ENCODE assay signal across 15 cellular contexts in the genomic region with DNA sequence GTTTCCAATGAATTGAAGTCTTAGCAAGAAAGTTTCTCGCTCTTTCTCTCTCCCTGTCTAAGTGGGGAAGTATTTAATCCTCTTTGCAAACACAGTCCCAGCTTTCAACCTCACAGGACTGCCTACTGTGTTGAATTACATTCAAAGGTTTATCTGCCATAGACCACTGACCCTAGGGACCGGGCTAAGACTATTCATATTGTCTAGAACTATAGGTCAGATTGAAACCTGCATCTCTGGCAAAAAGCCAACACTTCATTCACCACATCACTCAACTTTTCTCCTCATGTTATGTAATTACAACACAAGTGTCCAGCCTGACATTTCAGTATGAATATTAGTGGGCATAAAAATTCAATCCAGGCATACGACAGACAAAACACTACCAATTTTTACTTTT.
DNase-seq lines count a peak whose midpoint lies in the region; ATAC-seq, FAIRE-seq and TF ChIP-seq lines count a peak whose summit lies in the region.
"Had no signal": no experiment of that assay in that cellular context is flagged by ENCODE, and none has a peak within 500 bp of the region (broad histone marks: within the 10 kb centered on the region; RNA-seq: fewer than 3 reads in every experiment).

No MANE protein-coding gene starts in this region.

- H3K27me3 ChIP-seq in GM12878 (replicated peaks in 1 of 2; ENCODE audit: control insufficient read depth in 2 of 2, insufficient read depth in 2 of 2, low read length in 1 of 2), result no peaks in the 10 kb centered on the region
- H3K27me3 ChIP-seq in stomach, result no peaks in the 10 kb centered on the region
- peaks cover 0 to 5% (median 0%) of the 10 kb centered on the region in 4 donors for H3K27me3 ChIP-seq in pancreas
- H3K27me3 ChIP-seq: upper lobe of right lung had no signal

- no peak for FAIRE-seq in GM12878 (lab: Jason Lieb, UNC)
- FAIRE-seq in pancreas (lab: Jason Lieb, UNC), result no peak
- FAIRE-seq: bronchial epithelial cell had no signal

- intact Hi-C loops in GM12878 (cut with micrococcal nuclease; ENCODE audit: unreplicated experiment) (loop anchor here (1.0 kb wide), 1 partner anchor 318 kb away; no protein-coding TSS in a partner anchor), stomach (cut with DNase I; ENCODE audit: low total_unique reads) (no loop called here), pancreas (cut with DNase I) (no loop called here)

- CTCF ChIA-PET in GM12878 (lab: Yijun Ruan, JAX), result interaction anchor here (1.0 to 3.5 kb wide), 14 partner anchors 9 to 462 kb away, joined by 3 to 16 read pairs (median 4); partner anchors contain the start of gene RNF146

- ATAC-seq in GM18870 (IDR thresholded peaks at IDR 0.05; ENCODE audit: unreplicated experiment) (peak; percentile 29), GM21576 (IDR thresholded peaks at IDR 0.05; ENCODE audit: unreplicated experiment) (peak; percentile 7), HG03045 (IDR thresholded peaks at IDR 0.05; ENCODE audit: unreplicated experiment) (peak; percentile 24), GM12878 (peak; percentile 73), pancreas (no peak)
- ATAC-seq: stimulated activated effector memory CD8-positive, alpha-beta T cell treated with anti-CD3 and anti-CD28 coated beads, Interleukin-12 subunit alpha, Interleukin-12 subunit beta, amount 100 ng/mL, for 72 hours had no signal

- H3K36me3 ChIP-seq in GM12878 (ENCODE audit: control insufficient read depth in 2 of 2, insufficient read depth in 2 of 2, low read length in 1 of 2) (no peaks in the 10 kb centered on the region), stomach (no peaks in the 10 kb centered on the region), pancreas (no peaks in the 10 kb centered on the region)
- H3K36me3 ChIP-seq: BE2C, upper lobe of right lung had no signal

- no peak for TF ChIP-seq POLR2A in GM12878 (IDR thresholded peaks at IDR 0.05; ENCODE audit: low read depth, low read length)
- no peak for TF ChIP-seq POLR2A in stomach (IDR thresholded peaks at IDR 0.05)

- H3K9ac ChIP-seq in GM12878 (ENCODE audit: control insufficient read depth, insufficient read depth, low read length), result no peak overlapping the region

- SMC1A ChIA-PET in GM12878 (lab: Charles Lee; ENCODE audit: uncharacterized antibody, unreplicated experiment), result interaction anchor here (0.6 to 2.3 kb wide), 5 partner anchors 176 to 463 kb away, joined by 3 to 9 read pairs (median 3); partner anchors contain the start of gene RNF146

- H3K4me1 ChIP-seq in GM12878 (ENCODE audit: control insufficient read depth, insufficient read depth, low read length) (no peaks in the 10 kb centered on the region), stomach (no peaks in the 10 kb centered on the region), pancreas (no peaks in the 10 kb centered on the region)
- H3K4me1 ChIP-seq: BE2C, upper lobe of right lung had no signal

- H3K27ac ChIP-seq in GM12878 (ENCODE audit: control insufficient read depth, insufficient read depth), result no peak overlapping the region
- no peak overlapping the region for H3K27ac ChIP-seq in stomach
- no peak overlapping the region for H3K27ac ChIP-seq in pancreas
- H3K27ac ChIP-seq: upper lobe of right lung had no signal

- H3K4me3 ChIP-seq in GM12878 (no peak overlapping the region), stomach (no peak overlapping the region), pancreas (no peak overlapping the region)
- H3K4me3 ChIP-seq: upper lobe of right lung had no signal

- H2AFZ ChIP-seq in GM12878 (ENCODE audit: control insufficient read depth, low read depth, low read length), result no peak overlapping the region

- no peak for TF ChIP-seq EP300 in GM12878 (IDR thresholded peaks at IDR 0.05; ENCODE audit: borderline replicate concordance in 1 of 2, control insufficient read depth in 1 of 2, low read depth in 2 of 2, low read length in 2 of 2)
- no peak for TF ChIP-seq EP300 in stomach (IDR thresholded peaks at IDR 0.05)

- RAD21 ChIA-PET in GM12878 (lab: Charles Lee; ENCODE audit: unreplicated experiment), result interaction anchor here (1.0 to 1.4 kb wide), 2 partner anchors 316 to 387 kb away, joined by 3 to 4 read pairs; no protein-coding TSS in a partner anchor

- WGBS in GM12878 (ENCODE audit: insufficient coverage, insufficient replicate concordance, low lambda C conversion rate, missing lambda C conversion rate), result 0% methylated on average over 3 of the region's 3 CpGs
- 60 to 72% (median 64%) methylated on average over 3 of the region's 3 CpGs for WGBS in stomach, 5 donors
- 37 to 38% methylated on average over 3 of the region's 3 CpGs for WGBS in pancreas, 2 donors

- no peaks in the 10 kb centered on the region for H3K79me2 ChIP-seq in GM12878 (ENCODE audit: control insufficient read depth, insufficient read depth, low read length)

- no peak for TF ChIP-seq RAD21 in GM12878 (IDR thresholded peaks at IDR 0.05; ENCODE audit: insufficient read depth, low read depth, low read length)

- no peaks in the 10 kb centered on the region for H4K20me1 ChIP-seq in GM12878 (ENCODE audit: control insufficient read depth, insufficient read depth)

- no TSS peak for BruUV-seq in GM12878 (replicated peaks; lab: Mats Ljungman, UMichigan)

- no peaks in the 10 kb centered on the region for H3K9me3 ChIP-seq in GM12878 (replicated peaks; ENCODE audit: control insufficient read depth, insufficient read depth, low read length)
- no peaks in the 10 kb centered on the region for H3K9me3 ChIP-seq in stomach
- H3K9me3 ChIP-seq in pancreas, result no peaks in the 10 kb centered on the region
- H3K9me3 ChIP-seq: BE2C, upper lobe of right lung had no signal

- in situ Hi-C loops in GM12878 (cut with MboI), result loop anchor here (5.0 kb wide), 1 partner anchor 319 kb away; no protein-coding TSS in a partner anchor

- no peak overlapping the region for H3K4me2 ChIP-seq in GM12878 (ENCODE audit: control insufficient read depth, insufficient read depth)

- POLR2A ChIA-PET in GM12878 (lab: Charles Lee), result no interaction called here

- DNase-seq in GM12878 (ENCODE audit: low read depth, low spot score) (no peak), stomach (no peak), pancreas (no peak)
- DNase-seq in central memory CD4-positive, alpha-beta T cell, result no peak
- DNase-seq: activated CD4-positive, CD25-positive, alpha-beta regulatory T cell; effector CD4-positive, alpha-beta T cell; NCI-H446 treated with DMSO at 0.1 percent for 48 hours; stimulated activated CD4-positive, alpha-beta T cell treated with anti-CD3 and anti-CD28 coated beads, Interleukin-4, amount 100 ng/mL, for 4 hours; upper lobe of right lung had no signal

- no peak for TF ChIP-seq CTCF in GM12878 (IDR thresholded peaks at IDR 0.05 in 2 of 3, conservative IDR thresholded peaks at IDR 0.05 in 1 of 3; ENCODE audit: control insufficient read depth in 2 of 3, extremely low read depth in 1 of 3, insufficient read depth in 1 of 3, low read depth in 3 of 3, low read length in 3 of 3)
- no peak for TF ChIP-seq CTCF in stomach (IDR thresholded peaks at IDR 0.05)
- no peak for TF ChIP-seq CTCF in pancreas (IDR thresholded peaks at IDR 0.05)

TF ChIP-seq in GM12878, 131 proteins besides CTCF, POLR2A, EP300 and RAD21:
- 0 out of 2 replicates have a peak, but pooled peaks have one; percentile 22 for TF ChIP-seq RUNX3 (IDR thresholded peaks at IDR 0.05; ENCODE audit: low read length)
- TF ChIP-seq USF2 (IDR thresholded peaks at IDR 0.05; ENCODE audit: borderline replicate concordance, low read depth, low read length), result no peak

Comparison
In these comparisons a context has a peak if more than half of its experiments do, and no peak if none do; other contexts are left out.
1. ATAC-seq: peak in GM18870 (single experiment), GM21576 (single experiment), HG03045 (single experiment) and GM12878 (single experiment); none in pancreas (0 of 4).